1 cellular context compared by ENCODE assay signal in the genomic region with DNA sequence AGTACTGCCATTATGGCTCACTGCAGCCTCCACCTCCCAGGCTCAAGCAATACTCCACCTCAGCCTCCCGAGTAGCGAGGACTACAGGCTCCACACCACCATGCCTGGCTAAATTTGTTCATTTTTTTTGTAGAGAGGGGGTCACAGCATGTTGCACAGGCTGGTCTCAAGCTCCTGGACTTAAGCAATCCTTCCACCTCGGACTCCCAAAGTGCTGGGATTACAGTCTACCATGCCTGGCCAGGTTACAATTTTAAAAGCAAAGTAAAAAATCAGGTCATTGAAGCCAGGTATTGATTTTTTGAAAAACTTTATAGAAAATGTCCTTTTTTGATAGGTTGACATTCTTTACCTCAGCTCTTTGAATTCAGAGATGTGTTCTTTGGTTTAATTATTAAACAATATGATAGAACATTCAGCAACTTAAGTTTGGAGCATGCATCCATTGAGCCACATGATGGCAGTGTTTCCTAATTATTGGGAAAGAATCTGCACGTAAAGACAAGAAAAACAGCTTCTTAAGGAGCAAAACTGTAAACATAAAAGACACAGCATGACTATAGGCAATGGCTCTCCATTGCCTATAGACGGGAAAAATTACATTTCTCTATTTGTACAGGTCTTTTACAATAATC.
TF ChIP-seq lines count a peak whose summit lies in the region.

No MANE protein-coding gene starts in this region.

TF ChIP-seq in HepG2, 621 proteins besides CTCF, POLR2A, EP300 and RAD21 (continued from another document):
- TF ChIP-seq, protein P1, sequence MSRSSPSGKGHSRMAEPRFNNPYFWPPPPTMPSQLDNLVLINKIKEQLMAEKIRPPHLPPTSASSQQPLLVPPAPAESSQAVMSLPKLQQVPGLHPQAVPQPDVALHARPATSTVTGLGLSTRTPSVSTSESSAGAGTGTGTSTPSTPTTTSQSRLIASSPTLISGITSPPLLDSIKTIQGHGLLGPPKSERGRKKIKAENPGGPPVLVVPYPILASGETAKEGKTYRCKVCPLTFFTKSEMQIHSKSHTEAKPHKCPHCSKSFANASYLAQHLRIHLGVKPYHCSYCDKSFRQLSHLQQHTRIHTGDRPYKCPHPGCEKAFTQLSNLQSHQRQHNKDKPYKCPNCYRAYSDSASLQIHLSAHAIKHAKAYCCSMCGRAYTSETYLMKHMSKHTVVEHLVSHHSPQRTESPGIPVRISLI (CRISPR knock-in tag; IDR thresholded peaks at IDR 0.05; ENCODE audit: borderline replicate concordance), result peak; percentile 20; the same call in 1 of the 2 replicates
- TF ChIP-seq ATF7 (IDR thresholded peaks at IDR 0.05) (no peak), ATF7 (CRISPR knock-in tag; IDR thresholded peaks at IDR 0.05) (no peak)
